Comparison of ENCODE assay signal across 1 cellular context in the genomic region with DNA sequence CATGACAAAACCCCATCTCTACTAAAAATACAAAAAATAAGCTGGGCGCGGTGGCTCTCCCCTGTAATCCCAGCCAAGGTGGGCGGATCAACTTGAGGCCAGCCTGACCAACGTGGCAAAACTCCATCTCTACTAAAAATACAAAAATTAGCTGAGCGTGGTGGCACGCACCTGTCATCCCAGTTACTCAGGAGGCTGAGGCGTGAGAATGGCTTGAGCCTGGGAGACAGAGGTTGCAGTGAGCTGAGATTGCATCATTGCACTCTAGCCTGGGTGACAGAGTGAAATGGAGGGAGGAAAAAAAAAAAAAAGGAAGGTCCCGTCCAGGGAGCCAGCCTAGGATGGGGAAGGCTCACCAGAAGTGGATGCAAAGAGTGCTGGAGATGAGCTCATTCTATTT.
TF ChIP-seq lines count a peak whose summit lies in the region.

No MANE protein-coding gene starts in this region.

TF ChIP-seq in GM12878, 131 proteins besides CTCF, POLR2A, EP300 and RAD21 (continued from another document):
- TF ChIP-seq ZNF687 (IDR thresholded peaks at IDR 0.05) (peak; percentile 37; the same call in 1 of the 2 replicates), PML (IDR thresholded peaks at IDR 0.05; ENCODE audit: low read length) (no peak), ZNF622 (IDR thresholded peaks at IDR 0.05) (no peak), POU2F2 (IDR thresholded peaks at IDR 0.05; ENCODE audit: borderline replicate concordance, low read depth, low read length) (no peak), ZSCAN29 (IDR thresholded peaks at IDR 0.05) (no peak), PAX5 (IDR thresholded peaks at IDR 0.05; ENCODE audit: borderline replicate concordance, low read depth, low read length) (peak; percentile 22; the same call in 1 of the 2 replicates), IRF3 (IDR thresholded peaks at IDR 0.05) (no peak), SMAD5 (IDR thresholded peaks at IDR 0.05; ENCODE audit: low read depth) (0 out of 2 replicates have a peak, but pooled peaks have one; percentile 15), SMC3 (IDR thresholded peaks at IDR 0.05; ENCODE audit: borderline replicate concordance, low read length) (no peak), TCF3 (IDR thresholded peaks at IDR 0.05; ENCODE audit: borderline replicate concordance, insufficient read depth, low read depth, low read length) (no peak), SPI1 (IDR thresholded peaks at IDR 0.05; ENCODE audit: borderline replicate concordance, insufficient read depth, low read depth, low read length) (no peak)
- TF ChIP-seq, protein P1, sequence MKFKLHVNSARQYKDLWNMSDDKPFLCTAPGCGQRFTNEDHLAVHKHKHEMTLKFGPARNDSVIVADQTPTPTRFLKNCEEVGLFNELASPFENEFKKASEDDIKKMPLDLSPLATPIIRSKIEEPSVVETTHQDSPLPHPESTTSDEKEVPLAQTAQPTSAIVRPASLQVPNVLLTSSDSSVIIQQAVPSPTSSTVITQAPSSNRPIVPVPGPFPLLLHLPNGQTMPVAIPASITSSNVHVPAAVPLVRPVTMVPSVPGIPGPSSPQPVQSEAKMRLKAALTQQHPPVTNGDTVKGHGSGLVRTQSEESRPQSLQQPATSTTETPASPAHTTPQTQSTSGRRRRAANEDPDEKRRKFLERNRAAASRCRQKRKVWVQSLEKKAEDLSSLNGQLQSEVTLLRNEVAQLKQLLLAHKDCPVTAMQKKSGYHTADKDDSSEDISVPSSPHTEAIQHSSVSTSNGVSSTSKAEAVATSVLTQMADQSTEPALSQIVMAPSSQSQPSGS (IDR thresholded peaks at IDR 0.05; ENCODE audit: low read length): no peak
